15 cellular contexts compared by ENCODE assay signal in the genomic region with DNA sequence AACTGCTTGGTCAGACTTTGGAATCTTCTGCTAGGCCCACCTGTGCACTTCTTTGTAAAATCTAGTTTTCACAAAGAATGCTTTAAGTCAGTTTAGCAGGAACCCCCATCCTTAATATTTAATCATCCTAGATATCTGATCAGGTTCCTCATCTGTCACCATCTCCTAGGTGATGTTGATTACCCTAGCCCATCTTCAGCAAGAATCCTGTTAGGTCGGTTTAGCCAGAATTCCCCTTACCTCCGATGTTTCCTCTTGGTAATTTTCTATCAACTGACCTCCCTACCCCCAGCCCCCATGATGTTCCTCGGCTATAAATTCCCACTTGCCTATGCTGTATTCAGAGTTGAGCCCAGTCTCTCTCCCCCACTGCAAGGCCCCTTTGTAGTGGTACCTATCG.
"Had no signal": no experiment of that assay in that cellular context is flagged by ENCODE, and none has a peak within 500 bp of the region (broad histone marks: within the 10 kb centered on the region; RNA-seq: fewer than 3 reads in every experiment).

No MANE protein-coding gene starts in this region.

- H3K27me3 Mint-ChIP-seq: naive B cell had no signal

- ATAC-seq: esophagus mucosa, heart left ventricle, left colon, left ventricle myocardium superior, right cardiac atrium had no signal

- H3K27ac ChIP-seq: heart left ventricle, upper lobe of left lung, uterus had no signal

- H3K4me1 ChIP-seq: uterus had no signal

- H3K4me3 ChIP-seq: heart left ventricle, lung, upper lobe of left lung, uterus had no signal

- H3K27me3 ChIP-seq: heart left ventricle, upper lobe of left lung, uterus had no signal

- DNase-seq: effector memory CD4-positive, alpha-beta T cell; heart left ventricle; hippocampal formation; left colon; left ventricle myocardium superior; mesenchymal stem cell; naive B cell; right cardiac atrium; small intestine; stimulated activated CD4-positive, alpha-beta T cell treated with anti-CD3 and anti-CD28 coated beads, Interleukin-12 subunit alpha, Interleukin-12 subunit beta, amount 100 ng/mL, for 4 hours; stimulated activated naive CD4-positive, alpha-beta T cell treated with Interleukin-2 at 50 U/mL for 16 hours; upper lobe of left lung; uterus had no signal

- H3K36me3 ChIP-seq: heart left ventricle, upper lobe of left lung, uterus had no signal

- H3K9me3 ChIP-seq: heart left ventricle, upper lobe of left lung, uterus had no signal

- H3K36me3 Mint-ChIP-seq: naive B cell had no signal
